1 cellular context compared by ENCODE assay signal in the genomic region with DNA sequence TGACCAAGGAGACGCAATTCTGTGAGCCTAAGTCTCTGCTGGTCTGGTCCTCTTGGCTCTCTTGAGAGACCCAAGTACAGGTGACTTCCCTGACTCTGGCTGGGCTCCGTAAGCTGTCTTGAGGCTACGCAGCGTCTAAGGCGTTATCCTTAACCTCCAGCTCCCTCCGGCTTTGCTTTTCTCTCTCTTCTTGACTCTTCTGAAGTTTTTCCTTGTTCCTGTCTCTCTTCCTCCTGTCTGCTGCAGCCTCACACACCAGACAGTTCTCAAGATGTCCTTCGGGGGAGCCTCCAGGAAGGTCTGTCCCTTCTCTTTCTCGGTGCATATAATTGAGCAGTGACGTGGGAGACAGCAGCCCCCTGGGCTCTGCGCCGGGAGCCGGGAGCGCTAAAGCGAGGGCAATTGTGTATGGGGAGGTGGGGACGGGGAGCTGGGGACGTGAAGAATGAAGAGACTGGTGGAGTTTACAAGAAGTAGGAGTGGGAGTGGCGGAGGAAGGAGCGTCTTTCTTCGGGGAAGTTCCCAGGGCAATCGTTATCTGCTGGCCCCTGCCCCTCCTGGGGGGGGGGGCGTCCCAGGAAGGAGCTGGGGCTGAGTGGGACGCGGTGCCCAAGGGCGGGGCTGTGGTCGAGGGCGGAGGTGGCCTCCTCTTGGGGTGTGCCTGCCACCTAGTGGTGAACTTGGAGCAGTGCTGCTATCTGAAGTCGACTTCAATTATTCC.
TF ChIP-seq lines count a peak whose summit lies in the region.

No MANE protein-coding gene starts in this region.

TF ChIP-seq in SK-N-SH treated with all-trans-retinoic acid at 6 μM for 48 hours, 23 proteins besides CTCF, POLR2A, EP300 and RAD21 (continued from another document):
- TF ChIP-seq, protein P1, sequence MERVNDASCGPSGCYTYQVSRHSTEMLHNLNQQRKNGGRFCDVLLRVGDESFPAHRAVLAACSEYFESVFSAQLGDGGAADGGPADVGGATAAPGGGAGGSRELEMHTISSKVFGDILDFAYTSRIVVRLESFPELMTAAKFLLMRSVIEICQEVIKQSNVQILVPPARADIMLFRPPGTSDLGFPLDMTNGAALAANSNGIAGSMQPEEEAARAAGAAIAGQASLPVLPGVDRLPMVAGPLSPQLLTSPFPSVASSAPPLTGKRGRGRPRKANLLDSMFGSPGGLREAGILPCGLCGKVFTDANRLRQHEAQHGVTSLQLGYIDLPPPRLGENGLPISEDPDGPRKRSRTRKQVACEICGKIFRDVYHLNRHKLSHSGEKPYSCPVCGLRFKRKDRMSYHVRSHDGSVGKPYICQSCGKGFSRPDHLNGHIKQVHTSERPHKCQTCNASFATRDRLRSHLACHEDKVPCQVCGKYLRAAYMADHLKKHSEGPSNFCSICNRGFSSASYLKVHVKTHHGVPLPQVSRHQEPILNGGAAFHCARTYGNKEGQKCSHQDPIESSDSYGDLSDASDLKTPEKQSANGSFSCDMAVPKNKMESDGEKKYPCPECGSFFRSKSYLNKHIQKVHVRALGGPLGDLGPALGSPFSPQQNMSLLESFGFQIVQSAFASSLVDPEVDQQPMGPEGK (CRISPR knock-in tag; IDR thresholded peaks at IDR 0.05; ENCODE audit: borderline replicate concordance), result no peak
- TF ChIP-seq, protein P2, sequence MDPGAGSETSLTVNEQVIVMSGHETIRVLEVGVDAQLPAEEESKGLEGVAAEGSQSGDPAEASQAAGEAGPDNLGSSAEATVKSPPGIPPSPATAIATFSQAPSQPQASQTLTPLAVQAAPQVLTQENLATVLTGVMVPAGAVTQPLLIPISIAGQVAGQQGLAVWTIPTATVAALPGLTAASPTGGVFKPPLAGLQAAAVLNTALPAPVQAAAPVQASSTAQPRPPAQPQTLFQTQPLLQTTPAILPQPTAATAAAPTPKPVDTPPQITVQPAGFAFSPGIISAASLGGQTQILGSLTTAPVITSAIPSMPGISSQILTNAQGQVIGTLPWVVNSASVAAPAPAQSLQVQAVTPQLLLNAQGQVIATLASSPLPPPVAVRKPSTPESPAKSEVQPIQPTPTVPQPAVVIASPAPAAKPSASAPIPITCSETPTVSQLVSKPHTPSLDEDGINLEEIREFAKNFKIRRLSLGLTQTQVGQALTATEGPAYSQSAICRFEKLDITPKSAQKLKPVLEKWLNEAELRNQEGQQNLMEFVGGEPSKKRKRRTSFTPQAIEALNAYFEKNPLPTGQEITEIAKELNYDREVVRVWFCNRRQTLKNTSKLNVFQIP (CRISPR knock-in tag; IDR thresholded peaks at IDR 0.05; ENCODE audit: borderline replicate concordance, low read depth), result no peak
- TF ChIP-seq ZC3H10 (CRISPR knock-in tag; IDR thresholded peaks at IDR 0.05), result no peak
- no peak for TF ChIP-seq OSR1 (CRISPR knock-in tag; IDR thresholded peaks at IDR 0.05)
- no peak for TF ChIP-seq RARB (CRISPR knock-in tag; IDR thresholded peaks at IDR 0.05)
- no peak for TF ChIP-seq ZNF8 (CRISPR knock-in tag; IDR thresholded peaks at IDR 0.05)
- TF ChIP-seq ARNTL (CRISPR knock-in tag; IDR thresholded peaks at IDR 0.05; ENCODE audit: borderline replicate concordance, low read depth), result no peak
- TF ChIP-seq, protein P3, sequence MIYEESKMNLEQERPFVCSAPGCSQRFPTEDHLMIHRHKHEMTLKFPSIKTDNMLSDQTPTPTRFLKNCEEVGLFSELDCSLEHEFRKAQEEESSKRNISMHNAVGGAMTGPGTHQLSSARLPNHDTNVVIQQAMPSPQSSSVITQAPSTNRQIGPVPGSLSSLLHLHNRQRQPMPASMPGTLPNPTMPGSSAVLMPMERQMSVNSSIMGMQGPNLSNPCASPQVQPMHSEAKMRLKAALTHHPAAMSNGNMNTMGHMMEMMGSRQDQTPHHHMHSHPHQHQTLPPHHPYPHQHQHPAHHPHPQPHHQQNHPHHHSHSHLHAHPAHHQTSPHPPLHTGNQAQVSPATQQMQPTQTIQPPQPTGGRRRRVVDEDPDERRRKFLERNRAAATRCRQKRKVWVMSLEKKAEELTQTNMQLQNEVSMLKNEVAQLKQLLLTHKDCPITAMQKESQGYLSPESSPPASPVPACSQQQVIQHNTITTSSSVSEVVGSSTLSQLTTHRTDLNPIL (CRISPR knock-in tag; IDR thresholded peaks at IDR 0.05; ENCODE audit: low read depth), result no peak
